Comparison of ENCODE assay signal across 27 cellular contexts in the genomic region with DNA sequence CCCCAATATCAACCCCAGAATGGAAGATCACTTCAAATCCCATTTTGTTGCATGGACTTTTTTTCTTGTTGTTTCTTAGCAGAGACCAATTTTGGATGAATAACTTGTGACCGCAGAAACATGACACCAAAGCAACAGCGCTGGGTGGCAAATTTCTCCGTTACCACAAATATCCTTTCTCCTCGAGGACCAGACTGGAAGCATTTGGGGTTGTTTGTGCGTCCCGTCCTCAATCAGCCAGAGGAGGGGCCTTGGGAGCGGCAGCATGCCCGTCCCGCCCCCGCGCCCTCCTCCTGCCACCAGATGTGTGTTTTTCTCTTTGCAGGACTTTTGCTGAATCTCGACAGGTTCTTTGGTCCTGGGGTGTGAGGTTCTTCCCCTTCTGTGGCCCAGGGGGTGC.
DNase-seq lines count a peak whose midpoint lies in the region; ATAC-seq lines count a peak whose summit lies in the region.
"Had no signal": no experiment of that assay in that cellular context is flagged by ENCODE, and none has a peak within 500 bp of the region (broad histone marks: within the 10 kb centered on the region; RNA-seq: fewer than 3 reads in every experiment).

No MANE protein-coding gene starts in this region.

- ATAC-seq in GM21737 (IDR thresholded peaks at IDR 0.05; ENCODE audit: unreplicated experiment) (no peak), HG03457 (IDR thresholded peaks at IDR 0.05; ENCODE audit: unreplicated experiment) (no peak)
- ATAC-seq: activated CD8-positive, alpha-beta T cell treated with anti-CD3 and anti-CD28 coated beads for 36 hours; GM12878; HCT116; left lobe of liver; mucosa of descending colon; SK-N-SH treated with all-trans-retinoic acid at 6 μM for 48 hours; upper lobe of right lung had no signal

- peak; percentile 32 for DNase-seq in GM04504 (ENCODE audit: low read depth)
- DNase-seq in adipocyte (ENCODE audit: low read depth), result peak; percentile 84
- peak; percentile 27 for DNase-seq in iris pigment epithelial cell (ENCODE audit: low read depth)
- no peak for DNase-seq in activated CD8-positive, alpha-beta memory T cell treated with anti-CD3 and anti-CD28 coated beads, Interleukin-2, amount 50 U/mL, for 48 hours
- DNase-seq in SHP77 (lab: John Stamatoyannopoulos, UW), result no peak
- DNase-seq: activated CD8-positive, alpha-beta T cell treated with anti-CD3 and anti-CD28 coated beads for 36 hours; activated naive CD4-positive, alpha-beta T cell; activated T-cell treated with anti-CD3 and anti-CD28 coated beads, Interleukin-2, amount 50 U/mL, for 1 hour; amniotic stem cell; C1 segment of cervical spinal cord; erythroblast; Kasumi-1; mucosa of descending colon; NCI-H1105 treated with DMSO at 0.1 percent for 48 hours; NCI-H2081; NCI-H446; stimulated activated CD4-positive, alpha-beta T cell treated with anti-CD3 and anti-CD28 coated beads, Interleukin-4, amount 100 ng/mL, for 4 hours; upper lobe of right lung had no signal

- H3K9ac ChIP-seq in adipocyte (ENCODE audit: low read length), result no peak overlapping the region
- H3K9ac ChIP-seq: neural progenitor cell had no signal

- peaks cover 13% of the 10 kb centered on the region for H3K4me1 ChIP-seq in adipocyte (ENCODE audit: control insufficient read depth, insufficient read depth, low read length)
- H3K4me1 ChIP-seq: prostate gland had no signal

- H3K36me3 ChIP-seq in adipocyte (ENCODE audit: control insufficient read depth, insufficient read depth, low read length, severe bottlenecking), result no peaks in the 10 kb centered on the region
- H3K36me3 ChIP-seq: cardiac muscle cell, neural progenitor cell, prostate gland, upper lobe of right lung had no signal

- peaks cover 3% of the 10 kb centered on the region for H3K9me3 ChIP-seq in adipocyte (ENCODE audit: control insufficient read depth, low read length)
- H3K9me3 ChIP-seq: mucosa of descending colon, prostate gland, upper lobe of right lung had no signal

- no peak overlapping the region for H3K4me3 ChIP-seq in adipocyte (ENCODE audit: low read length)
- H3K4me3 ChIP-seq: cardiac muscle cell, GM12878, mucosa of descending colon, neural progenitor cell, prostate gland, upper lobe of right lung had no signal

- H3K27me3 ChIP-seq in adipocyte (replicated peaks; ENCODE audit: control insufficient read depth, insufficient read depth, low read length), result peaks cover 32% of the 10 kb centered on the region
- H3K27me3 ChIP-seq: cardiac muscle cell, upper lobe of right lung had no signal

Comparison
In these comparisons a context has a peak if more than half of its experiments do, and no peak if none do; other contexts are left out.
1. DNase-seq: peak in GM04504 (single experiment), adipocyte (single experiment) and iris pigment epithelial cell (single experiment); none in activated CD8-positive, alpha-beta memory T cell treated with anti-CD3 and anti-CD28 coated beads, Interleukin-2, amount 50 U/mL, for 48 hours (single experiment) and SHP77 (0 of 2).